ENCODE assay signal across 8 cellular contexts in genomic region chr2:58045580-58046334, GRCh38. TPM values are rescaled to one million over a fixed set of nuclear protein-coding genes. Genes with fewer than 3 reads are reported as not detected.
DNase-seq lines count a peak whose midpoint lies in the region; ATAC-seq, FAIRE-seq and TF ChIP-seq lines count a peak whose summit lies in the region.

No MANE protein-coding gene starts in this region.

- intact Hi-C loops in activated CD8-positive, alpha-beta T cell treated with anti-CD3 and anti-CD28 coated beads for 36 hours (cut with micrococcal nuclease), result loop anchor here (10.0 kb wide), 1 partner anchor 199 kb away; the partner anchor contains the start of gene FANCL

- ATAC-seq in activated CD8-positive, alpha-beta T cell treated with anti-CD3 and anti-CD28 coated beads for 36 hours, result no peak

- 73% methylated on average over 17 of the region's 17 CpGs for WGBS in smooth muscle cell (ENCODE audit: low lambda C conversion rate)

- H3K27me3 Mint-ChIP-seq in activated CD8-positive, alpha-beta T cell treated with anti-CD3 and anti-CD28 coated beads for 36 hours, result no peaks in the 10 kb centered on the region

- H3F3A ChIP-seq in smooth muscle cell (ENCODE audit: low read depth), result no peaks in the 10 kb centered on the region

- H3K9ac ChIP-seq in smooth muscle cell (ENCODE audit: low read depth), result peak overlapping the region; percentile 82

- TF ChIP-seq POLR2A in H54 (IDR thresholded peaks at IDR 0.05; ENCODE audit: low read depth, low read length), result no peak

- peaks cover 7% of the 10 kb centered on the region; the same call in 1 of the 2 replicates for H3K4me1 ChIP-seq in HEK293 (ENCODE audit: control insufficient read depth, insufficient read depth, low read length)
- peaks cover 0 to 23% of the 10 kb centered on the region in 2 donors for H3K4me1 ChIP-seq in right atrium auricular region
- H3K4me1 ChIP-seq in smooth muscle cell (ENCODE audit: low read depth), result peaks cover 16% of the 10 kb centered on the region

- peaks cover 41% of the 10 kb centered on the region for H3K4me1 Mint-ChIP-seq in activated CD8-positive, alpha-beta T cell treated with anti-CD3 and anti-CD28 coated beads for 36 hours (ENCODE audit: low read depth)

- CTCF ChIA-PET in HEK293 (lab: Yijun Ruan, JAX), result interaction anchor here (0.6 kb wide), 2 partner anchors 12 to 22 kb away, joined by 4 to 5 read pairs; no protein-coding TSS in a partner anchor
- CTCF ChIA-PET in activated CD8-positive, alpha-beta T cell treated with anti-CD3 and anti-CD28 coated beads for 36 hours (lab: Charles Lee), result interaction anchor here (0.7 to 1.3 kb wide), 3 partner anchors 21 to 140 kb away, joined by 3 read pairs; no protein-coding TSS in a partner anchor

- H3K27ac Mint-ChIP-seq in activated CD8-positive, alpha-beta T cell treated with anti-CD3 and anti-CD28 coated beads for 36 hours, result peak overlapping the region; percentile 96

- peaks cover 41% of the 10 kb centered on the region for H3K79me2 ChIP-seq in smooth muscle cell (ENCODE audit: low read depth)

- H3K27me3 ChIP-seq in right atrium auricular region, result no peaks in the 10 kb centered on the region
- no peaks in the 10 kb centered on the region for H3K27me3 ChIP-seq in smooth muscle cell (ENCODE audit: low read depth)

- TF ChIP-seq CTCF in HEK293 (tag by site-specific recombination; IDR thresholded peaks at IDR 0.05) (no peak), right atrium auricular region (IDR thresholded peaks at IDR 0.05) (no peak), smooth muscle cell (IDR thresholded peaks at IDR 0.05; ENCODE audit: borderline replicate concordance, insufficient read depth, poor library complexity, severe bottlenecking) (no peak)
- no peak for TF ChIP-seq CTCF in activated CD8-positive, alpha-beta T cell treated with anti-CD3 and anti-CD28 coated beads for 36 hours (IDR thresholded peaks at IDR 0.05)

- POLR2A ChIA-PET in HEK293 (lab: Yijun Ruan, JAX), result interaction anchor here (0.7 to 1.5 kb wide), 8 partner anchors 13 to 216 kb away, joined by 3 to 4 read pairs (median 3); partner anchors contain the start of gene FANCL
- POLR2A ChIA-PET in activated CD8-positive, alpha-beta T cell treated with anti-CD3 and anti-CD28 coated beads for 36 hours (lab: Charles Lee), result interaction anchor here (0.6 to 1.3 kb wide), 8 partner anchors 9 to 471 kb away, joined by 3 to 5 read pairs (median 3); no protein-coding TSS in a partner anchor

- peaks cover 25% of the 10 kb centered on the region for H3K36me3 Mint-ChIP-seq in activated CD8-positive, alpha-beta T cell treated with anti-CD3 and anti-CD28 coated beads for 36 hours (ENCODE audit: low read depth)

- FAIRE-seq in H54 (lab: Jason Lieb, UNC), result no peak

- peak overlapping the region; percentile 92 for H3K27ac ChIP-seq in HEK293 (ENCODE audit: extremely low read depth, low read depth, low read length)
- H3K27ac ChIP-seq in right atrium auricular region, result peak overlapping the region; percentile 97 to 98
- peak overlapping the region; percentile 81 for H3K27ac ChIP-seq in smooth muscle cell (ENCODE audit: low read depth)

- H3K4me3 Mint-ChIP-seq in activated CD8-positive, alpha-beta T cell treated with anti-CD3 and anti-CD28 coated beads for 36 hours, result peak overlapping the region; percentile 87

- peak overlapping the region; percentile 88 for H2AFZ ChIP-seq in smooth muscle cell (ENCODE audit: low read depth)

- DNase-seq in activated CD8-positive, alpha-beta T cell treated with anti-CD3 and anti-CD28 coated beads for 36 hours, result peak; percentile 17
- DNase-seq in right atrium auricular region (ENCODE audit: low spot score), result no peak
- DNase-seq in smooth muscle cell (lab: John Stamatoyannopoulos, UW; ENCODE audit: unreplicated experiment), result no peak
- no peak for DNase-seq in H54 (ENCODE audit: insufficient read length, low spot score)
- no peak for DNase-seq in AML-193 (lab: John Stamatoyannopoulos, UW)
- DNase-seq in NCI-H526 (lab: John Stamatoyannopoulos, UW), result no peak
- DNase-seq in NCI-H1092 treated with DMSO at 0.1 percent for 48 hours (lab: John Stamatoyannopoulos, UW), result no peak

- H3K4me3 ChIP-seq in HEK293 (ENCODE audit: low read depth, low read length) (peak overlapping the region; percentile 76), right atrium auricular region (peak overlapping the region; percentile 79 to 83), smooth muscle cell (peak overlapping the region; percentile 78)

- no peaks in the 10 kb centered on the region for H3K9me3 ChIP-seq in HEK293 (ENCODE audit: control insufficient read depth, insufficient read depth, low read depth, low read length)
- H3K9me3 ChIP-seq in right atrium auricular region, result no peaks in the 10 kb centered on the region
- H3K9me3 ChIP-seq in smooth muscle cell (replicated peaks; ENCODE audit: low read depth), result no peaks in the 10 kb centered on the region

- H3K36me3 ChIP-seq in HEK293 (ENCODE audit: control insufficient read depth in 2 of 2, insufficient read depth in 1 of 2, low read length in 2 of 2) (peaks cover 0 to 9% of the 10 kb centered on the region in 2 experiments; a peak in 1 of 3 replicates), right atrium auricular region (no peaks in the 10 kb centered on the region), smooth muscle cell (ENCODE audit: low read depth) (no peaks in the 10 kb centered on the region)

- no peaks in the 10 kb centered on the region for H4K20me1 ChIP-seq in smooth muscle cell (ENCODE audit: low read depth)

- peak overlapping the region; percentile 86 for H3K4me2 ChIP-seq in smooth muscle cell

- no peaks in the 10 kb centered on the region for H3K9me3 Mint-ChIP-seq in activated CD8-positive, alpha-beta T cell treated with anti-CD3 and anti-CD28 coated beads for 36 hours

TF ChIP-seq in HEK293, 187 proteins besides CTCF, POLR2A, EP300 and RAD21:
- TF ChIP-seq ZSCAN4 (tag by site-specific recombination; IDR thresholded peaks at IDR 0.05), result no peak
- TF ChIP-seq ZNF404 (tag by site-specific recombination; IDR thresholded peaks at IDR 0.05), result no peak
- no peak for TF ChIP-seq BCL11B (tag by site-specific recombination; IDR thresholded peaks at IDR 0.05; ENCODE audit: low read depth)
- TF ChIP-seq ZNF18 (tag by site-specific recombination; IDR thresholded peaks at IDR 0.05), result no peak
- TF ChIP-seq ZNF335 (tag by site-specific recombination; conservative IDR thresholded peaks at IDR 0.05), result peak; percentile 85
- TF ChIP-seq ZNF266 (tag by site-specific recombination; IDR thresholded peaks at IDR 0.05; ENCODE audit: low read depth), result no peak

RNA-seq across cellular contexts. Expression of gene VRK2, which starts 0.8 kb away (rescaled TPM):
- total RNA-seq in activated CD8-positive, alpha-beta T cell treated with anti-CD3 and anti-CD28 coated beads for 36 hours, result 10 to 100 TPM; 17.7 to 18.3 TPM
- total RNA-seq in right atrium auricular region (10 to 100 TPM; 14.6 to 15.4 TPM), smooth muscle cell (35.5 and 37.9 TPM in 2 replicates)
- 22.2 and 26.8 TPM in 2 replicates for polyA plus RNA-seq in smooth muscle cell
